11 cellular contexts compared by ENCODE assay signal in the genomic region with DNA sequence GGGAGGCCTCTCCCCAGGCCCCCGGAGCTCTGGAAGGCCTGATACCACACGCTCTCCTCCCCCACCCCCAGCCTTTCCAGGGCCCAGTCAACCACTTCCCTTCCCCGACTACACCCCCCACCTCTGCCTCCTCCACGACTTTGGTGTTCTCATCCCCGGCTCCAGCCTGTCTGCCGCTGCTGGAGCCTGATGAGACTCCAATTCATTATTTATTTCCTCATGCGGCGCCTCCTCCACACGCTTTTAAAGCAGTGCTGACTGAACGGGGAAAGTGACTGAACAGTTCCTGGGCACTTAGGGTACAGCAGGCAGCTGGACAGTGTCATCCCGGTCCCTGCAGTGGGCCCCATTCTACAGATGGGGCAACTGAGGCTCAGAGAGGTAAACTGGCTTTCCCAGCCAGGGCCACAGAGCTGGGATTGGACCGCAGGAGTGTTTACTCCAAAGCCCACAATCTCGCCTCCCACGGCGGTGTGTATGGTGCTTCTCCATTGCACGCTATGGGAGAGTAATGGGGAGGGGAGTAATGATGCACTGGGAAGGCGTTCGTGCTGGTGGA. TPM values are rescaled to one million over a fixed set of nuclear protein-coding genes. Genes with fewer than 3 reads are reported as not detected.
A peak's percentile ranks its signal among the peaks of the same experiment; 100 is the strongest.
DNase-seq lines count a peak whose midpoint lies in the region; ATAC-seq and TF ChIP-seq lines count a peak whose summit lies in the region.
"Had no signal": no experiment of that assay in that cellular context is flagged by ENCODE, and none has a peak within 500 bp of the region (broad histone marks: within the 10 kb centered on the region; RNA-seq: fewer than 3 reads in every experiment).

No MANE protein-coding gene starts in this region.

- no peaks in the 10 kb centered on the region for H3K4me1 ChIP-seq in colonic mucosa

- H3K4me3 ChIP-seq in fibroblast of mammary gland (ENCODE audit: control insufficient read depth, low read depth, low read length) (no peak overlapping the region), skeletal muscle cell (ENCODE audit: low read depth, low read length) (no peak overlapping the region), colonic mucosa (no peak overlapping the region)

- intact Hi-C loops in colonic mucosa (cut with DNase I), result no loop called here

- DNase-seq in GM04503 (ENCODE audit: low read depth), result peak; percentile 81
- DNase-seq in fibroblast of mammary gland (ENCODE audit: low read depth), result peak; percentile 69
- DNase-seq in skeletal muscle cell (ENCODE audit: low read depth), result peak; percentile 62
- no peak for DNase-seq in NCI-H2107 treated with DMSO at 0.1 percent for 48 hours (lab: John Stamatoyannopoulos, UW; ENCODE audit: unreplicated experiment)
- DNase-seq in colonic mucosa, result no peak
- no peak for DNase-seq in NCI-H1092 (lab: John Stamatoyannopoulos, UW)
- DNase-seq: activated CD8-positive, alpha-beta memory T cell treated with anti-CD3 and anti-CD28 coated beads, Interleukin-2, amount 50 U/mL, for 4 hours; NCI-H526 treated with DMSO at 0.1 percent for 48 hours had no signal

- H3K36me3 ChIP-seq in colonic mucosa, result no peaks in the 10 kb centered on the region

- no peak overlapping the region for H3K9ac ChIP-seq in colonic mucosa (ENCODE audit: low read depth in 2 of 2, low read length in 2 of 2)

- ATAC-seq in HG03460 (IDR thresholded peaks at IDR 0.05; ENCODE audit: unreplicated experiment), result no peak
- ATAC-seq: stimulated activated memory B cell treated with anti-CD40 and anti-IgM and Interleukin-4, amounts not matched to agents 10 μg/mL and 1 μg/mL and 100 μg/mL, for 72 hours had no signal

- no peak overlapping the region for H3K27ac ChIP-seq in colonic mucosa

- TF ChIP-seq CTCF in fibroblast of mammary gland (conservative IDR thresholded peaks at IDR 0.05; ENCODE audit: control insufficient read depth, insufficient read depth, low read depth, low read length) (no peak), colonic mucosa (IDR thresholded peaks at IDR 0.05) (no peak)

- H3K27me3 ChIP-seq in colonic mucosa, result no peaks in the 10 kb centered on the region

- no peaks in the 10 kb centered on the region for H3K9me3 ChIP-seq in colonic mucosa

TF ChIP-seq in PFSK-1, 5 proteins besides CTCF, POLR2A, EP300 and RAD21:
- TF ChIP-seq SIN3A (IDR thresholded peaks at IDR 0.05; ENCODE audit: borderline replicate concordance, insufficient read depth, low read length) (0 out of 2 replicates have a peak, but pooled peaks have one; percentile 51), TAF1 (IDR thresholded peaks at IDR 0.05; ENCODE audit: borderline replicate concordance, insufficient read depth, low read length) (peak; percentile 50; the same call in 1 of the 2 replicates)
- TF ChIP-seq, protein P1, sequence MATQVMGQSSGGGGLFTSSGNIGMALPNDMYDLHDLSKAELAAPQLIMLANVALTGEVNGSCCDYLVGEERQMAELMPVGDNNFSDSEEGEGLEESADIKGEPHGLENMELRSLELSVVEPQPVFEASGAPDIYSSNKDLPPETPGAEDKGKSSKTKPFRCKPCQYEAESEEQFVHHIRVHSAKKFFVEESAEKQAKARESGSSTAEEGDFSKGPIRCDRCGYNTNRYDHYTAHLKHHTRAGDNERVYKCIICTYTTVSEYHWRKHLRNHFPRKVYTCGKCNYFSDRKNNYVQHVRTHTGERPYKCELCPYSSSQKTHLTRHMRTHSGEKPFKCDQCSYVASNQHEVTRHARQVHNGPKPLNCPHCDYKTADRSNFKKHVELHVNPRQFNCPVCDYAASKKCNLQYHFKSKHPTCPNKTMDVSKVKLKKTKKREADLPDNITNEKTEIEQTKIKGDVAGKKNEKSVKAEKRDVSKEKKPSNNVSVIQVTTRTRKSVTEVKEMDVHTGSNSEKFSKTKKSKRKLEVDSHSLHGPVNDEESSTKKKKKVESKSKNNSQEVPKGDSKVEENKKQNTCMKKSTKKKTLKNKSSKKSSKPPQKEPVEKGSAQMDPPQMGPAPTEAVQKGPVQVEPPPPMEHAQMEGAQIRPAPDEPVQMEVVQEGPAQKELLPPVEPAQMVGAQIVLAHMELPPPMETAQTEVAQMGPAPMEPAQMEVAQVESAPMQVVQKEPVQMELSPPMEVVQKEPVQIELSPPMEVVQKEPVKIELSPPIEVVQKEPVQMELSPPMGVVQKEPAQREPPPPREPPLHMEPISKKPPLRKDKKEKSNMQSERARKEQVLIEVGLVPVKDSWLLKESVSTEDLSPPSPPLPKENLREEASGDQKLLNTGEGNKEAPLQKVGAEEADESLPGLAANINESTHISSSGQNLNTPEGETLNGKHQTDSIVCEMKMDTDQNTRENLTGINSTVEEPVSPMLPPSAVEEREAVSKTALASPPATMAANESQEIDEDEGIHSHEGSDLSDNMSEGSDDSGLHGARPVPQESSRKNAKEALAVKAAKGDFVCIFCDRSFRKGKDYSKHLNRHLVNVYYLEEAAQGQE (IDR thresholded peaks at IDR 0.05; ENCODE audit: insufficient read depth in 1 of 2, low read depth in 2 of 2, low read length in 2 of 2), result no peak; a peak in 1 of 4 replicates
TF ChIP-seq in PFSK-1: peak in this region for 2.

RNA-seq across cellular contexts. Expression of a gene that starts 15.9 kb away (rescaled TPM):
- polyA plus RNA-seq in PFSK-1 (2012; ENCODE audit: insufficient read length, low read depth), result 107 TPM
- 10 to 100 TPM; 26.6 to 50.6 TPM for total RNA-seq in colonic mucosa

RNA-seq across cellular contexts. Expression of a gene that starts 40.2 kb away (rescaled TPM):
- 353 TPM for polyA plus RNA-seq in PFSK-1 (2012; ENCODE audit: insufficient read length, low read depth)
- 100 to 1,000 TPM; 194 to 218 TPM for total RNA-seq in colonic mucosa

Comparison
In these comparisons a context has a peak if more than half of its experiments do, and no peak if none do; other contexts are left out.
1. DNase-seq: peak in GM04503 (single experiment), fibroblast of mammary gland (single experiment) and skeletal muscle cell (single experiment); none in NCI-H2107 treated with DMSO at 0.1 percent for 48 hours (single experiment), colonic mucosa (single experiment) and NCI-H1092 (single experiment).